22 cellular contexts compared by ENCODE assay signal in the genomic region with DNA sequence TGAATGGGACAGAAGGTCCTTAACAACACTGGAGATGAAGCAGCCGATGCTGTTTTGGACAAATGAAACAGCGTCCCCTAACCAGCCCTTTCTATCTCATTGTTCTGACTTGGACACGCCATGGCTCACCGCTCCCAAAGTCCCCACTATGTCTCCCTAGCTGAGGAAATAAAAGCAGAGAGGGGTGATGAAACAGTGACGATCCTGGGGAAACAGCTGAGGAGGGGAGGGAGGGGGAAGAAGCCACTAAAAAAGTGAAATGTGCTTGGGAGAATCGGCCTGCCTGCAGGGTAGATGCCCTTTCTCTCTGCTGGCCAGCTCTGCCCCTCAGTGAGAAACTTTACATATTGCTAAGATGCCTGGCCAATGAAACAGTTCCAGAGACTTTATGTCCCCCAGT. TPM values are rescaled to one million over a fixed set of nuclear protein-coding genes. Genes with fewer than 3 reads are reported as not detected.
"Had no signal": no experiment of that assay in that cellular context is flagged by ENCODE, and none has a peak within 500 bp of the region (broad histone marks: within the 10 kb centered on the region; RNA-seq: fewer than 3 reads in every experiment).

No MANE protein-coding gene starts in this region.

- H3K9ac ChIP-seq: KMS-11 had no signal

- H3K4me2 ChIP-seq: KMS-11 had no signal

- DNase-seq: IMR-90, Kasumi-1, MM.1S, NCI-H1092 treated with DMSO at 0.1 percent for 48 hours, NCI-H146, NCI-H1694 treated with DMSO at 0.1 percent for 48 hours, NCI-H2029, NCI-H2081 treated with DMSO at 0.1 percent for 48 hours, NCI-H2227 treated with DMSO at 0.1 percent for 48 hours, NCI-H524, NCI-H526 treated with DMSO at 0.1 percent for 48 hours, NCI-H748 treated with DMSO at 0.1 percent for 48 hours, Right ventricle myocardium superior, RPMI8226, SIG-M5 had no signal

- H3K4me3 ChIP-seq: SJSA1, SK-N-MC had no signal

- H3K4me1 ChIP-seq: SJSA1 had no signal

- H3K27ac ChIP-seq: KMS-11, SJSA1, SK-N-MC had no signal

- H3K9me3 ChIP-seq: SJSA1 had no signal

- H3K36me3 ChIP-seq: SJSA1 had no signal

- H3K27me3 ChIP-seq: SJSA1 had no signal

- ATAC-seq: HepG2 had no signal

RNA-seq across cellular contexts. Expression of gene ACKR1, which starts 1.1 kb away (rescaled TPM):
- total RNA-seq: HepG2, HT1080, IMR-90, M059J, NCI-H460, SJSA1 had no signal
- polyA plus RNA-seq: HepG2, IMR-90 had no signal

RNA-seq across cellular contexts. Expression of gene CADM3, which starts 32.2 kb away (rescaled TPM):
- total RNA-seq: HepG2, IMR-90, NCI-H460, SJSA1 had no signal
- polyA plus RNA-seq: HepG2, IMR-90 had no signal
